14 cellular contexts compared by ENCODE assay signal in genomic region chr2:11572996-11573395, GRCh38. TPM values are rescaled to one million over a fixed set of nuclear protein-coding genes. Genes with fewer than 3 reads are reported as not detected.
DNase-seq lines count a peak whose midpoint lies in the region; ATAC-seq, FAIRE-seq and TF ChIP-seq lines count a peak whose summit lies in the region.
"Had no signal": no experiment of that assay in that cellular context is flagged by ENCODE, and none has a peak within 500 bp of the region (broad histone marks: within the 10 kb centered on the region; RNA-seq: fewer than 3 reads in every experiment).

No MANE protein-coding gene starts in this region.

- H3K27ac Mint-ChIP-seq in astrocyte (ENCODE audit: unreplicated experiment) (peak overlapping the region; percentile 91), neural crest cell (ENCODE audit: unreplicated experiment) (peak overlapping the region; percentile 47)

- H3K9me3 Mint-ChIP-seq in astrocyte (ENCODE audit: unreplicated experiment) = peaks cover 1% of the 10 kb centered on the region
- H3K9me3 Mint-ChIP-seq in neural crest cell = no peaks in the 10 kb centered on the region

- no peak overlapping the region for H2AFZ ChIP-seq in astrocyte (ENCODE audit: low read depth, low read length)

- H3K9ac ChIP-seq in astrocyte (ENCODE audit: low read length) = no peak overlapping the region

- no peak for TF ChIP-seq POLR2A in uterus (IDR thresholded peaks at IDR 0.05)

- FAIRE-seq in astrocyte (lab: Jason Lieb, UNC) = no peak

- 80 to 81% methylated on average over 9 of the region's 9 CpGs for whole genome bisulfite sequencing in heart right ventricle, 2 donors

- peaks cover 36% of the 10 kb centered on the region for H3K4me1 Mint-ChIP-seq in astrocyte (ENCODE audit: low read depth, unreplicated experiment)
- peaks cover 21% of the 10 kb centered on the region for H3K4me1 Mint-ChIP-seq in neural crest cell

- H3K4me3 ChIP-seq in heart right ventricle (no peak overlapping the region), astrocyte (ENCODE audit: insufficient read depth, low read depth, low read length) (no peak overlapping the region), uterus (no peak overlapping the region)

- no peak for ATAC-seq in Right ventricle myocardium inferior
- ATAC-seq in heart right ventricle = no peak

- H3K36me3 ChIP-seq in heart right ventricle (no peaks in the 10 kb centered on the region), astrocyte (ENCODE audit: insufficient read depth, low read length) (no peaks in the 10 kb centered on the region), uterus (no peaks in the 10 kb centered on the region)

- no peak for TF ChIP-seq CTCF in heart right ventricle (IDR thresholded peaks at IDR 0.05)
- no peak for TF ChIP-seq CTCF in astrocyte (IDR thresholded peaks at IDR 0.05; ENCODE audit: insufficient read depth, low read depth, low read length)
- TF ChIP-seq CTCF in neural crest cell (conservative IDR thresholded peaks at IDR 0.05) = no peak
- no peak for TF ChIP-seq CTCF in uterus (IDR thresholded peaks at IDR 0.05)

- H3K4me3 Mint-ChIP-seq in astrocyte (ENCODE audit: unreplicated experiment) (no peak overlapping the region), neural crest cell (no peak overlapping the region)

- no peaks in the 10 kb centered on the region for H3K9me3 ChIP-seq in heart right ventricle
- no peaks in the 10 kb centered on the region for H3K9me3 ChIP-seq in astrocyte (ENCODE audit: insufficient read depth, low read depth, low read length)
- no peaks in the 10 kb centered on the region for H3K9me3 ChIP-seq in uterus
- H3K9me3 ChIP-seq: Caco-2 had no signal

- H3K27me3 ChIP-seq in heart right ventricle (no peaks in the 10 kb centered on the region), astrocyte (ENCODE audit: insufficient read depth, low read length) (peaks cover 13% of the 10 kb centered on the region), uterus (no peaks in the 10 kb centered on the region)

- H3K4me2 ChIP-seq in astrocyte (ENCODE audit: low read length) = peak overlapping the region; percentile 50

- intact Hi-C loops in Right ventricle myocardium inferior (cut with DNase I) (no loop called here), heart right ventricle (cut with DNase I) (no loop called here), uterus (cut with DNase I; ENCODE audit: low total_unique reads) (no loop called here)

- no peaks in the 10 kb centered on the region for H4K20me1 ChIP-seq in astrocyte (ENCODE audit: insufficient read depth, low read length)

- no peaks in the 10 kb centered on the region for H3K36me3 Mint-ChIP-seq in astrocyte (ENCODE audit: low read depth, unreplicated experiment)
- peaks cover 22% of the 10 kb centered on the region for H3K36me3 Mint-ChIP-seq in neural crest cell (ENCODE audit: low read depth)

- no peaks in the 10 kb centered on the region for H3K79me2 ChIP-seq in astrocyte (ENCODE audit: insufficient read depth, low read length)

- H3K4me1 ChIP-seq in heart right ventricle (peaks cover 0 to 4% (median 0%) of the 10 kb centered on the region in 9 donors), astrocyte (ENCODE audit: insufficient read depth, low read length) (peaks cover 16% of the 10 kb centered on the region), uterus (peaks cover 5 to 11% of the 10 kb centered on the region in 2 donors)
- H3K4me1 ChIP-seq: Caco-2 had no signal

- H3K27me3 Mint-ChIP-seq in astrocyte (ENCODE audit: low read depth, unreplicated experiment) (peaks cover 21% of the 10 kb centered on the region), neural crest cell (ENCODE audit: low read depth) (no peaks in the 10 kb centered on the region)

- DNase-seq in Right ventricle myocardium inferior (ENCODE audit: missing footprints) (peak; percentile 23), heart right ventricle (no peak), astrocyte (ENCODE audit: low read depth) (no peak), neural crest cell (ENCODE audit: low read depth, low spot score) (no peak), uterus (no peak), cerebellar nuclear complex (lab: John Stamatoyannopoulos, UW) (no peak), LoVo (ENCODE audit: low spot score) (no peak), NCI-H526 treated with DMSO at 0.1 percent for 48 hours (lab: John Stamatoyannopoulos, UW) (no peak)
- DNase-seq: C1 segment of cervical spinal cord, NCI-H1436 treated with DMSO at 0.1 percent for 48 hours, NCI-H2081 treated with DMSO at 0.1 percent for 48 hours, NCI-H2227 treated with DMSO at 0.1 percent for 48 hours, NCI-H526 had no signal

- H3K27ac ChIP-seq in heart right ventricle (no peak overlapping the region), astrocyte (ENCODE audit: low read depth, low read length) (no peak overlapping the region), uterus (peak overlapping the region; percentile 63 to 66)

RNA-seq across cellular contexts. Expression of gene GREB1, which starts 39.2 kb away (rescaled TPM):
- total RNA-seq in Right ventricle myocardium inferior (11.4 TPM), heart right ventricle (10 to 100 TPM in 2 of 10 donors, 1 to 10 TPM in 8; 5.2 to 15.6 (median 8.0) TPM), astrocyte (9.3 and 14.5 TPM in 2 replicates), neural crest cell (132 and 143 TPM in 2 replicates), uterus (100 to 1,000 TPM in 2 of 4 donors, 10 to 100 TPM in 2; 20.3 to 166 (median 78.8) TPM)
- polyA plus RNA-seq in heart right ventricle = 1 to 10 TPM; 1.2 to 6.0 TPM

Comparison
In these comparisons a context has a peak if more than half of its experiments do, and no peak if none do; other contexts are left out.
1. H3K27ac ChIP-seq: peak in uterus (2 of 2); none in heart right ventricle (0 of 10) and astrocyte (single experiment).